20 cellular contexts compared by ENCODE assay signal in the genomic region with DNA sequence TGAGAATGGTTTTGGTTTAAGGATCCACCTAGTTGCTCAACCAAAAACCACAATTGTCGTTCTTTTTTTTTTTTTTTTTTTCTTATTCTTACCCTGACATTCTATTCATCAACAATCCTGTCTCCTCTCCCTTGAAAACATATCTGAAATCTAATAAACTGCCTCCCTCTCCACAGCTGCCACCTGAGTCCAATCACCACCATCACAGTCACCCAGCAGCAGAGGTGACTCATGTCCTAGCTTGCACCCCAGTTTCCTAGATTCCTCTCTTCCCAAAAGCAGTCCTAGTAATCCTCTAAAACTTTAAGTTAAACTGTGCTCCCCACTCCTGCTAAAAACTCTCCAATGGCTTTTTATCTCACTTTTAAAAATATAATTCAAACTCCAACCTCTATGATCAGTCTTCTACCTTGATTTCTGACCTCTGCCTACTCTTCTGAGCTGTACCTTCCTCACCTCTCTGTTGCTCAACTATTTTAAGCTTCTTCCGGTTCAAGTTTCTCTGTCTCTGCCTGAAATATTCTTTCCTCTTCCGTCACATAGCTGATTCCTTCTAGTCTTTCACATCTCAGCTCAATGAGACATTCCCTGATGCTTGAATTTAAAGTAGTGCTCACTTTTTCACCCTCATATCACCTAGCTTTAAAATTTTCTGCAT.
"Had no signal": no experiment of that assay in that cellular context is flagged by ENCODE, and none has a peak within 500 bp of the region (broad histone marks: within the 10 kb centered on the region; RNA-seq: fewer than 3 reads in every experiment).

No MANE protein-coding gene starts in this region.

- H3K36me3 Mint-ChIP-seq: activated naive CD8-positive, alpha-beta T cell treated with anti-CD3 and anti-CD28 coated beads, Interleukin-2, amount 10 ng/mL, durations not matched to agents 7 days and 5 days had no signal

- H3K36me3 ChIP-seq: brain microvascular endothelial cell, prostate gland, right lobe of liver, transverse colon, vagina, WERI-Rb-1 had no signal

- H3K4me2 ChIP-seq: smooth muscle cell had no signal

- H3K27me3 Mint-ChIP-seq: activated CD8-positive, alpha-beta T cell treated with anti-CD3 and anti-CD28 coated beads for 36 hours; activated naive CD8-positive, alpha-beta T cell treated with anti-CD3 and anti-CD28 coated beads, Interleukin-2, amount 10 ng/mL, durations not matched to agents 7 days and 5 days had no signal

- H3K4me3 ChIP-seq: prostate gland, right lobe of liver, smooth muscle cell, transverse colon, vagina had no signal

- DNase-seq: activated CD4-positive, alpha-beta T cell treated with anti-CD3 and anti-CD28 coated beads for 48 hours; activated CD8-positive, alpha-beta T cell treated with anti-CD3 and anti-CD28 coated beads for 36 hours; activated naive CD4-positive, alpha-beta T cell; activated naive CD8-positive, alpha-beta T cell treated with anti-CD3 and anti-CD28 coated beads, Interleukin-2, amount 10 ng/mL, durations not matched to agents 7 days and 5 days; anterior cingulate cortex; brain microvascular endothelial cell; cerebellar nuclear complex; effector CD8-positive, alpha-beta T cell; foreskin melanocyte; head of caudate nucleus; right lobe of liver; stimulated activated CD4-positive, alpha-beta T cell treated with anti-CD3 and anti-CD28 coated beads, Interleukin-4, amount 100 ng/mL, for 4 hours; stimulated activated CD8-positive, alpha-beta memory T cell treated with anti-CD3 and anti-CD28 coated beads, Interleukin-4, amount 100 ng/mL, for 48 hours; stimulated activated naive CD4-positive, alpha-beta T cell treated with Interleukin-2 at 50 U/mL for 16 hours; substantia nigra; transverse colon; WERI-Rb-1 had no signal

- H3K9me3 Mint-ChIP-seq: activated CD8-positive, alpha-beta T cell treated with anti-CD3 and anti-CD28 coated beads for 36 hours had no signal

- H3K27ac Mint-ChIP-seq: activated CD8-positive, alpha-beta T cell treated with anti-CD3 and anti-CD28 coated beads for 36 hours; activated naive CD8-positive, alpha-beta T cell treated with anti-CD3 and anti-CD28 coated beads, Interleukin-2, amount 10 ng/mL, durations not matched to agents 7 days and 5 days had no signal

- H3K4me3 Mint-ChIP-seq: activated CD8-positive, alpha-beta T cell treated with anti-CD3 and anti-CD28 coated beads for 36 hours; activated naive CD8-positive, alpha-beta T cell treated with anti-CD3 and anti-CD28 coated beads, Interleukin-2, amount 10 ng/mL, durations not matched to agents 7 days and 5 days had no signal

- H3K27me3 ChIP-seq: brain microvascular endothelial cell, right lobe of liver, transverse colon, vagina had no signal

- H3K9me3 ChIP-seq: prostate gland, right lobe of liver, transverse colon, vagina had no signal

- H3K4me1 ChIP-seq: prostate gland, right lobe of liver, transverse colon, vagina had no signal

- H3K27ac ChIP-seq: brain microvascular endothelial cell, prostate gland, right lobe of liver, transverse colon, vagina, WERI-Rb-1 had no signal
